ENCODE assay signal across 33 cellular contexts in genomic region chr18:32293107-32293506, GRCh38.
"Had no signal": no experiment of that assay in that cellular context is flagged by ENCODE, and none has a peak within 500 bp of the region (broad histone marks: within the 10 kb centered on the region; RNA-seq: fewer than 3 reads in every experiment).

No MANE protein-coding gene starts in this region.

- H3K9me3 ChIP-seq: adrenal gland, body of pancreas had no signal

- H3K4me3 ChIP-seq: adrenal gland, body of pancreas, cardiac muscle cell had no signal

- H3K4me1 ChIP-seq: adrenal gland had no signal

- H3K36me3 ChIP-seq: adrenal gland, brain microvascular endothelial cell, cardiac muscle cell had no signal

- H3K27me3 ChIP-seq: adrenal gland, body of pancreas, brain microvascular endothelial cell, cardiac muscle cell had no signal

- H3K27ac ChIP-seq: adrenal gland, body of pancreas, brain microvascular endothelial cell, cardiac muscle cell, VCaP had no signal

- ATAC-seq: activated CD8-positive, alpha-beta T cell treated with anti-CD3 and anti-CD28 coated beads for 36 hours; activated naive CD4-positive, alpha-beta T cell treated with anti-CD3 and anti-CD28 coated beads, Interleukin-2, amount 50 U/mL, for 72 hours; activated T-cell treated with anti-CD3 and anti-CD28 coated beads, Interleukin-2, amount 50 U/mL, for 4 hours; activated T-cell treated with anti-CD3 and anti-CD28 coated beads, Interleukin-2, amount 50 U/mL, for 72 hours; activated T-helper 17 cell treated with anti-CD3 and anti-CD28 coated beads, Interleukin-2, amount 50 U/mL, for 72 hours; body of pancreas had no signal

- DNase-seq: activated CD4-positive, alpha-beta memory T cell treated with anti-CD3 and anti-CD28 coated beads for 36 hours; activated CD4-positive, alpha-beta T cell treated with anti-CD3 and anti-CD28 coated beads for 4 hours; activated CD4-positive, alpha-beta T cell treated with anti-CD3 and anti-CD28 coated beads, Interleukin-2, amount 10 ng/mL, durations not matched to agents 24 days and 14 days; activated CD4-positive, alpha-beta T cell treated with anti-CD3 and anti-CD28 coated beads, Interleukin-2, amount 50 U/mL, for 1 hour; activated CD4-positive, alpha-beta T cell treated with anti-CD3 and anti-CD28 coated beads, Interleukin-2, amount 50 U/mL, for 4 hours; activated CD4-positive, CD25-positive, alpha-beta regulatory T cell; activated CD4-positive, CD25-positive, alpha-beta regulatory T cell treated with anti-CD3 and anti-CD28 coated beads, Interleukin-2, amount 50 U/mL, for 72 hours; activated CD8-positive, alpha-beta memory T cell treated with anti-CD3 and anti-CD28 coated beads, Interleukin-2, amount 50 U/mL, for 4 hours; activated CD8-positive, alpha-beta T cell treated with anti-CD3 and anti-CD28 coated beads for 36 hours; activated effector memory CD4-positive, alpha-beta T cell treated with anti-CD3 and anti-CD28 coated beads, Interleukin-2, amount 50 U/mL, for 16 hours; activated gamma-delta T cell treated with Interleukin-2 at 50 U/mL for 16 hours; activated naive CD4-positive, alpha-beta T cell; activated naive CD4-positive, alpha-beta T cell treated with anti-CD3 and anti-CD28 coated beads for 36 hours; activated naive CD4-positive, alpha-beta T cell treated with anti-CD3 and anti-CD28 coated beads, Interleukin-2, amount 50 U/mL, for 16 hours; activated naive CD8-positive, alpha-beta T cell treated with anti-CD3 and anti-CD28 coated beads for 36 hours; activated T-cell treated with anti-CD3 and anti-CD28 coated beads for 4 hours; activated T-cell treated with anti-CD3 and anti-CD28 coated beads, Interleukin-2, amount 50 U/mL, for 1 hour; activated T-cell treated with anti-CD3 and anti-CD28 coated beads, Interleukin-2, amount 50 U/mL, for 4 hours; activated T-cell treated with anti-CD3 and anti-CD28 coated beads, Interleukin-2, amount 50 U/mL, for 72 hours; adrenal gland; amniotic stem cell; aorta; body of pancreas; brain microvascular endothelial cell; caudate nucleus; cerebellar nuclear complex; T-helper 1 cell; T-helper 2 cell; T-helper 9 cell had no signal
